Comparison of ENCODE assay signal across 12 cellular contexts in the genomic region with DNA sequence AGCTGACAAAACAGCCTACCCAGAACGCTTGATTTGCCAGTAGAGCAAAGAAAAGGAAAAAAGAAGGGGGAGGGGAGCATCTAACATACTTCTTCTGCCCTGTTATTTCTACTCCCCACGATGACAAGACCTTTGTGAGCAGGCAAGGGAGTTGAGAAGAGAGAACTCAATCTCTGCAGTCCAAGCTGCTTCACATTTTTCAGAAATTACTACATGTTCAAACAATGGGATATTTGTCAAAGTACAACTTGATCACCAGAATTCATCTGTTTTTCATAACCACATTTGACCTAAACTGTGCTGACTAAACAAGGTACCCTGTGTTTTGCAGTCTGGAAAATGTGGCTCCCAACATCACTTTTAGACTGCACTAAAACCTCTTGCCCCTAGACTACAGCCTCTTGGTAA.
DNase-seq lines count a peak whose midpoint lies in the region; ATAC-seq and TF ChIP-seq lines count a peak whose summit lies in the region.
"Had no signal": no experiment of that assay in that cellular context is flagged by ENCODE, and none has a peak within 500 bp of the region (broad histone marks: within the 10 kb centered on the region; RNA-seq: fewer than 3 reads in every experiment).

No MANE protein-coding gene starts in this region.

- H3K27ac ChIP-seq in PC-3 (ENCODE audit: low read length) = no peak overlapping the region
- peak overlapping the region; percentile 3 for H3K27ac ChIP-seq in trophoblast cell (ENCODE audit: low read depth, low read length)

- peak; percentile 61 for DNase-seq in EL
- DNase-seq in PC-3 = peak; percentile 12
- peak; percentile 69 for DNase-seq in fibroblast of gingiva (ENCODE audit: low read depth)
- DNase-seq in trophoblast cell = no peak
- DNase-seq in HuH-7.5 (ENCODE audit: low spot score) = no peak
- no peak for DNase-seq in NCI-H510A (lab: John Stamatoyannopoulos, UW)
- no peak for DNase-seq in naive thymus-derived CD8-positive, alpha-beta T cell
- DNase-seq: activated T-cell treated with anti-CD3 and anti-CD28 coated beads, Interleukin-2, amount 50 U/mL, for 24 hours; amniotic stem cell; Caco-2; NCI-H1417 treated with DMSO at 0.1 percent for 48 hours had no signal

- H3K9ac ChIP-seq in PC-3 (ENCODE audit: low read length) = no peak overlapping the region
- no peak overlapping the region for H3K9ac ChIP-seq in trophoblast cell (ENCODE audit: low read length)

- H3K4me1 Mint-ChIP-seq in naive thymus-derived CD8-positive, alpha-beta T cell = no peaks in the 10 kb centered on the region

- H3K9me3 ChIP-seq in PC-3 (ENCODE audit: low read length) (no peaks in the 10 kb centered on the region), trophoblast cell (ENCODE audit: insufficient read depth, low read depth, low read length) (no peaks in the 10 kb centered on the region)
- H3K9me3 ChIP-seq: Caco-2 had no signal

- no peak overlapping the region for H4K12ac ChIP-seq in trophoblast cell (ENCODE audit: low read depth, low read length)

- no peak overlapping the region for H3K27ac Mint-ChIP-seq in naive thymus-derived CD8-positive, alpha-beta T cell
- H3K27ac Mint-ChIP-seq: activated T-cell treated with anti-CD3 and anti-CD28 coated beads, Interleukin-2, amount 50 U/mL, for 24 hours had no signal

- H3K14ac ChIP-seq in trophoblast cell (ENCODE audit: low read length) = no peak overlapping the region

- H3K18ac ChIP-seq in trophoblast cell (ENCODE audit: low read length) = no peak overlapping the region

- no peak overlapping the region for H2BK120ac ChIP-seq in trophoblast cell (ENCODE audit: insufficient read depth, low read length, poor library complexity)

- no peaks in the 10 kb centered on the region for H3K27me3 ChIP-seq in PC-3 (ENCODE audit: low read length)
- H3K27me3 ChIP-seq in trophoblast cell (ENCODE audit: insufficient read depth, low read length) = no peaks in the 10 kb centered on the region

- H4K91ac ChIP-seq in trophoblast cell (ENCODE audit: low read depth, low read length) = no peak overlapping the region

- H3K27me3 Mint-ChIP-seq in naive thymus-derived CD8-positive, alpha-beta T cell = no peaks in the 10 kb centered on the region
- H3K27me3 Mint-ChIP-seq: activated T-cell treated with anti-CD3 and anti-CD28 coated beads, Interleukin-2, amount 50 U/mL, for 24 hours had no signal

- no peaks in the 10 kb centered on the region for H4K20me1 ChIP-seq in PC-3 (ENCODE audit: low read length)

- no peak overlapping the region for H3K4me3 ChIP-seq in PC-3 (ENCODE audit: low read length)
- no peak overlapping the region for H3K4me3 ChIP-seq in trophoblast cell (ENCODE audit: low read depth, low read length)

- H3K79me2 ChIP-seq in PC-3 (ENCODE audit: low read length) (no peaks in the 10 kb centered on the region), trophoblast cell (ENCODE audit: control insufficient read depth, insufficient read depth, low read length, poor library complexity) (no peaks in the 10 kb centered on the region)

- no peak overlapping the region for H4K8ac ChIP-seq in trophoblast cell (ENCODE audit: low read depth, low read length)

- H2AFZ ChIP-seq in PC-3 (ENCODE audit: low read length) (no peak overlapping the region), trophoblast cell (ENCODE audit: insufficient read depth, low read length, poor library complexity) (no peak overlapping the region)

- TF ChIP-seq CTCF in PC-3 (conservative IDR thresholded peaks at IDR 0.05; ENCODE audit: low read depth, low read length) = no peak

- H3K4ac ChIP-seq in trophoblast cell (ENCODE audit: low read depth, low read length) = no peak overlapping the region

- H3K79me1 ChIP-seq in trophoblast cell (ENCODE audit: low read length) = no peaks in the 10 kb centered on the region

- H3K9me3 Mint-ChIP-seq in naive thymus-derived CD8-positive, alpha-beta T cell = peaks cover 0 to 12% (median 0%) of the 10 kb centered on the region in 9 donors
- H3K9me3 Mint-ChIP-seq: activated T-cell treated with anti-CD3 and anti-CD28 coated beads, Interleukin-2, amount 50 U/mL, for 24 hours had no signal

- ATAC-seq in PC-3 (peak; percentile 37; the same call in 1 of the 2 replicates), GM21526 (IDR thresholded peaks at IDR 0.05; ENCODE audit: low FRiP score, unreplicated experiment) (no peak)
- no peak for ATAC-seq in naive thymus-derived CD8-positive, alpha-beta T cell

- H3K36me3 Mint-ChIP-seq in naive thymus-derived CD8-positive, alpha-beta T cell = peaks cover 9 to 25% (median 12%) of the 10 kb centered on the region in 3 donors

- no peak overlapping the region for H2AK5ac ChIP-seq in trophoblast cell (ENCODE audit: low read length)

- 0 out of 2 replicates have a peak, but pooled peaks cover under 1% of the 10 kb centered on the region for H3K4me1 ChIP-seq in PC-3 (ENCODE audit: insufficient read depth, low read length)
- no peaks in the 10 kb centered on the region for H3K4me1 ChIP-seq in trophoblast cell (ENCODE audit: control insufficient read depth in 1 of 2, insufficient read depth in 2 of 2, low read length in 2 of 2)

- no TSS peak for BruUV-seq in PC-3 (replicated peaks; lab: Mats Ljungman, UMichigan)

- H2BK5ac ChIP-seq in trophoblast cell (ENCODE audit: low read depth, low read length, poor library complexity) = no peak overlapping the region

- H3K4me3 Mint-ChIP-seq in naive thymus-derived CD8-positive, alpha-beta T cell = no peak overlapping the region
- H3K4me3 Mint-ChIP-seq: activated T-cell treated with anti-CD3 and anti-CD28 coated beads, Interleukin-2, amount 50 U/mL, for 24 hours had no signal

- H3K4me2 ChIP-seq in PC-3 (ENCODE audit: low read length) (no peak overlapping the region), trophoblast cell (ENCODE audit: low read length) (no peak overlapping the region)

- no peak overlapping the region for H3K23ac ChIP-seq in trophoblast cell (ENCODE audit: low read length)

- no CpG with 5 or more reads among the region's 2 CpGs for whole genome bisulfite sequencing in trophoblast cell (ENCODE audit: extremely low coverage, insufficient coverage, insufficient read length)

- no peak overlapping the region for H2BK12ac ChIP-seq in trophoblast cell (ENCODE audit: low read length)

- H3K36me3 ChIP-seq in PC-3 (ENCODE audit: low read depth, low read length) (no peaks in the 10 kb centered on the region), trophoblast cell (ENCODE audit: control insufficient read depth in 1 of 2, insufficient read depth in 2 of 2, low read length in 2 of 2) (no peaks in the 10 kb centered on the region)

- no peaks in the 10 kb centered on the region for H3K9me2 ChIP-seq in PC-3 (replicated peaks; ENCODE audit: low read length)

- CTCF ChIA-PET in PC-3 (lab: Charles Lee) = no interaction called here

- POLR2A ChIA-PET in PC-3 (lab: Charles Lee; ENCODE audit: unreplicated experiment) = no interaction called here
- POLR2A ChIA-PET in naive thymus-derived CD8-positive, alpha-beta T cell (lab: Charles Lee) = no interaction called here

- H3F3A ChIP-seq in PC-3 (ENCODE audit: low read length, unreplicated experiment) = no peaks in the 10 kb centered on the region

- intact Hi-C loops in PC-3 (cut with micrococcal nuclease) = no loop called here

Comparison
In these comparisons a context has a peak if more than half of its experiments do, and no peak if none do; other contexts are left out.
1. DNase-seq: peak in EL (single experiment), PC-3 (single experiment) and fibroblast of gingiva (single experiment); none in trophoblast cell (0 of 2), HuH-7.5 (single experiment), NCI-H510A (single experiment) and naive thymus-derived CD8-positive, alpha-beta T cell (0 of 10).